21 cellular contexts compared by ENCODE assay signal in genomic region chr1:202563818-202564217, GRCh38.
"Had no signal": no experiment of that assay in that cellular context is flagged by ENCODE, and none has a peak within 500 bp of the region (broad histone marks: within the 10 kb centered on the region; RNA-seq: fewer than 3 reads in every experiment).

No MANE protein-coding gene starts in this region.

- H3K9me3 ChIP-seq: colonic mucosa, gastrocnemius medialis, heart left ventricle, suprapubic skin, upper lobe of right lung had no signal

- H3K27me3 ChIP-seq: brain microvascular endothelial cell, colonic mucosa, gastrocnemius medialis, heart left ventricle, suprapubic skin, upper lobe of right lung had no signal

- DNase-seq: activated CD8-positive, alpha-beta memory T cell treated with anti-CD3 and anti-CD28 coated beads for 24 hours; activated CD8-positive, alpha-beta memory T cell treated with anti-CD3 and anti-CD28 coated beads, Interleukin-2, amount 50 U/mL, for 48 hours; activated effector memory CD4-positive, alpha-beta T cell treated with Interleukin-2 at 50 U/mL for 16 hours; activated naive CD4-positive, alpha-beta T cell treated with anti-CD3 and anti-CD28 coated beads, Interleukin-2, amount 10 ng/mL, durations not matched to agents 7 days and 5 days; activated naive CD8-positive, alpha-beta T cell treated with anti-CD3 and anti-CD28 coated beads, Interleukin-2, amount 50 U/mL, for 24 hours; activated T-cell treated with anti-CD3 and anti-CD28 coated beads, Interleukin-2, amount 50 U/mL, for 48 hours; anterior cingulate cortex; brain microvascular endothelial cell; colonic mucosa; erythroblast; gastrocnemius medialis; heart left ventricle; mesenchymal stem cell; nephron progenitor cell; nucleus accumbens; stimulated activated CD4-positive, alpha-beta T cell treated with anti-CD3 and anti-CD28 coated beads, Interleukin-2, amount 100 ng/mL, for 24 hours; stimulated activated naive CD8-positive, alpha-beta T cell treated with anti-CD3 and anti-CD28 coated beads, Interleukin-15, Interleukin-2, amounts not matched to agents 100 U/mL and 50 U/mL, for 24 hours; T-helper 1 cell; T-helper 9 cell; upper lobe of right lung had no signal

- H3K4me1 ChIP-seq: colonic mucosa had no signal

- H3K27ac ChIP-seq: brain microvascular endothelial cell, colonic mucosa, upper lobe of right lung had no signal

- H3K4me3 ChIP-seq: colonic mucosa, gastrocnemius medialis, heart left ventricle, suprapubic skin, upper lobe of right lung had no signal

- H3K36me3 ChIP-seq: brain microvascular endothelial cell, colonic mucosa had no signal
